ENCODE assay signal across 1 cellular context in genomic region chr15:80517290-80517689, GRCh38.
TF ChIP-seq lines count a peak whose summit lies in the region.

No MANE protein-coding gene starts in this region.

TF ChIP-seq in A549, 52 proteins besides CTCF, POLR2A, EP300 and RAD21 (continued from another document):
- no peak for TF ChIP-seq BCL3 (IDR thresholded peaks at IDR 0.05)
- no peak for TF ChIP-seq ATOH8 (CRISPR knock-in tag; IDR thresholded peaks at IDR 0.05; ENCODE audit: low read depth)
- TF ChIP-seq ELK1 (IDR thresholded peaks at IDR 0.05; ENCODE audit: low read depth, low read length) = no peak
TF ChIP-seq in A549: peak in this region for 0.
